In genomic region chr14:22010532-22011242, GRCh38 we compare ENCODE assay signal across 18 cellular contexts.
DNase-seq lines count a peak whose midpoint lies in the region; ATAC-seq and TF ChIP-seq lines count a peak whose summit lies in the region.
"Had no signal": no experiment of that assay in that cellular context is flagged by ENCODE, and none has a peak within 500 bp of the region (broad histone marks: within the 10 kb centered on the region; RNA-seq: fewer than 3 reads in every experiment).

No MANE protein-coding gene starts in this region.

- H3K27ac ChIP-seq in muscle layer of duodenum (ENCODE audit: low read length) (peak overlapping the region; percentile 48), vagina (peak overlapping the region; percentile 39)
- H3K27ac ChIP-seq: BLaER1 treated with 17β-estradiol and CSF1 and Interleukin-3, amounts not matched to agents 10 nM and 100 nM; GM23248 had no signal

- no peaks in the 10 kb centered on the region for H3K9me3 ChIP-seq in muscle layer of duodenum (ENCODE audit: control insufficient read depth in 1 of 2, low read length in 2 of 2)
- H3K9me3 ChIP-seq in vagina, result no peaks in the 10 kb centered on the region

- peak overlapping the region; percentile 50 for H3K27ac Mint-ChIP-seq in activated naive CD8-positive, alpha-beta T cell
- no peak overlapping the region for H3K27ac Mint-ChIP-seq in activated naive CD8-positive, alpha-beta T cell treated with anti-CD3 and anti-CD28 coated beads for 36 hours

- no peaks in the 10 kb centered on the region for H3K9me3 Mint-ChIP-seq in activated naive CD8-positive, alpha-beta T cell (ENCODE audit: low read depth)
- no peaks in the 10 kb centered on the region for H3K9me3 Mint-ChIP-seq in activated naive CD8-positive, alpha-beta T cell treated with anti-CD3 and anti-CD28 coated beads for 36 hours

- peak; percentile 50 to 51 for ATAC-seq in left cardiac atrium

- H3K4me1 ChIP-seq in muscle layer of duodenum (ENCODE audit: control insufficient read depth in 1 of 2, insufficient read depth in 2 of 2, low read length in 2 of 2) (peaks cover 0 to 5% of the 10 kb centered on the region in 2 donors), vagina (peaks cover 15% of the 10 kb centered on the region)

- H3K36me3 ChIP-seq in muscle layer of duodenum (ENCODE audit: control insufficient read depth in 1 of 2, insufficient read depth in 2 of 2, low read length in 2 of 2) (no peaks in the 10 kb centered on the region), vagina (no peaks in the 10 kb centered on the region)
- H3K36me3 ChIP-seq: BLaER1 treated with 17β-estradiol and CSF1 and Interleukin-3, amounts not matched to agents 10 nM and 100 nM had no signal

- H3K4me3 ChIP-seq in muscle layer of duodenum (ENCODE audit: low read depth in 1 of 2, low read length in 2 of 2), result no peak overlapping the region
- H3K4me3 ChIP-seq in vagina, result no peak overlapping the region
- H3K4me3 ChIP-seq: BLaER1 treated with 17β-estradiol and CSF1 and Interleukin-3, amounts not matched to agents 10 nM and 100 nM; GM23248 had no signal

- intact Hi-C loops in left cardiac atrium (cut with DNase I), result no loop called here
- intact Hi-C loops in vagina (cut with DNase I), result no loop called here
- intact Hi-C loops in posterior cingulate gyrus (cut with DNase I), result no loop called here

- no peak for DNase-seq in activated naive CD8-positive, alpha-beta T cell treated with anti-CD3 and anti-CD28 coated beads for 36 hours
- no peak for DNase-seq in left cardiac atrium
- no peak for DNase-seq in vagina (ENCODE audit: extremely low spot score in 2 of 2)
- DNase-seq in AG08395 (ENCODE audit: low spot score), result no peak
- no peak for DNase-seq in posterior cingulate gyrus
- no peak for DNase-seq in DMS79 treated with DMSO at 0.1 percent for 48 hours (lab: John Stamatoyannopoulos, UW)
- DNase-seq: GF-D8, GM23248, HCEC 1CT, IMR-90, Karpas-422, MM.1S, NCI-H1436 treated with DMSO at 0.1 percent for 48 hours, NCI-H2029 treated with DMSO at 0.1 percent for 48 hours, NCI-H510A had no signal

- H3K4me1 Mint-ChIP-seq in activated naive CD8-positive, alpha-beta T cell (ENCODE audit: low read depth), result peaks cover 21% of the 10 kb centered on the region
- peaks cover 15% of the 10 kb centered on the region for H3K4me1 Mint-ChIP-seq in activated naive CD8-positive, alpha-beta T cell treated with anti-CD3 and anti-CD28 coated beads for 36 hours

- no peak overlapping the region for H3K4me3 Mint-ChIP-seq in activated naive CD8-positive, alpha-beta T cell
- no peak overlapping the region for H3K4me3 Mint-ChIP-seq in activated naive CD8-positive, alpha-beta T cell treated with anti-CD3 and anti-CD28 coated beads for 36 hours

- H3K27me3 Mint-ChIP-seq in activated naive CD8-positive, alpha-beta T cell, result no peaks in the 10 kb centered on the region
- H3K27me3 Mint-ChIP-seq in activated naive CD8-positive, alpha-beta T cell treated with anti-CD3 and anti-CD28 coated beads for 36 hours, result no peaks in the 10 kb centered on the region

- H3K36me3 Mint-ChIP-seq in activated naive CD8-positive, alpha-beta T cell, result no peaks in the 10 kb centered on the region
- H3K36me3 Mint-ChIP-seq in activated naive CD8-positive, alpha-beta T cell treated with anti-CD3 and anti-CD28 coated beads for 36 hours, result peaks cover 17% of the 10 kb centered on the region

- TF ChIP-seq POLR2A in vagina (IDR thresholded peaks at IDR 0.05), result no peak

- no peak for TF ChIP-seq CTCF in vagina (IDR thresholded peaks at IDR 0.05)

- H3K27me3 ChIP-seq in muscle layer of duodenum (ENCODE audit: low read depth, low read length) (no peaks in the 10 kb centered on the region), vagina (no peaks in the 10 kb centered on the region)
